Comparison of ENCODE assay signal across 1 cellular context in genomic region chr19:29927944-29928669, GRCh38.
TF ChIP-seq lines count a peak whose summit lies in the region.

No MANE protein-coding gene starts in this region.

TF ChIP-seq in HEK293, 187 proteins besides CTCF, POLR2A, EP300 and RAD21 (continued from another document):
- TF ChIP-seq BCL6B (tag by site-specific recombination; IDR thresholded peaks at IDR 0.05) (peak; percentile 6; the same call in 1 of the 2 replicates), ZNF214 (tag by site-specific recombination; IDR thresholded peaks at IDR 0.05; ENCODE audit: borderline replicate concordance) (no peak), ZNF335 (tag by site-specific recombination; conservative IDR thresholded peaks at IDR 0.05) (no peak), ZBTB17 (tag by site-specific recombination; IDR thresholded peaks at IDR 0.05) (peak; percentile 46; the same call in 1 of the 2 replicates), ZNF518A (tag by site-specific recombination; conservative IDR thresholded peaks at IDR 0.05; ENCODE audit: low read depth) (no peak), ZNF341 (tag by site-specific recombination; IDR thresholded peaks at IDR 0.05; ENCODE audit: low read depth) (peak; percentile 31; the same call in 1 of the 2 replicates), ZNF266 (tag by site-specific recombination; IDR thresholded peaks at IDR 0.05; ENCODE audit: low read depth) (no peak), ZXDB (tag by site-specific recombination; IDR thresholded peaks at IDR 0.05) (no peak), SP7 (tag by site-specific recombination; IDR thresholded peaks at IDR 0.05) (no peak), SP3 (tag by site-specific recombination; IDR thresholded peaks at IDR 0.05) (0 out of 2 replicates have a peak, but pooled peaks have one; percentile 38), ZNF692 (tag by site-specific recombination; IDR thresholded peaks at IDR 0.05) (no peak), PRDM4 (tag by site-specific recombination; IDR thresholded peaks at IDR 0.05) (peak; percentile 67; the same call in 1 of the 2 replicates), ZNF639 (tag by site-specific recombination; IDR thresholded peaks at IDR 0.05) (no peak)
